Comparison of ENCODE assay signal across 1 cellular context in genomic region chr14:68789798-68790655, GRCh38.
TF ChIP-seq lines count a peak whose summit lies in the region.

No MANE protein-coding gene starts in this region.

TF ChIP-seq in K562, 482 proteins besides CTCF, POLR2A, EP300 and RAD21 (continued from another document):
- TF ChIP-seq ZNF609 (CRISPR knock-in tag; IDR thresholded peaks at IDR 0.05; ENCODE audit: borderline replicate concordance) (no peak), RBFOX2 (IDR thresholded peaks at IDR 0.05; ENCODE audit: low read depth, low read length) (peak; percentile 85), MTA2 (IDR thresholded peaks at IDR 0.05; ENCODE audit: low read depth) (no peak), PTTG1 (tag; IDR thresholded peaks at IDR 0.05; ENCODE audit: low read depth) (no peak), ATF6 (CRISPR knock-in tag; IDR thresholded peaks at IDR 0.05) (no peak), HNRNPL (IDR thresholded peaks at IDR 0.05; ENCODE audit: low read depth, low read length) (0 out of 2 replicates have a peak, but pooled peaks have one; percentile 19)
